Comparison of ENCODE assay signal across 27 cellular contexts in genomic region chr20:59387891-59388290, GRCh38.
"Had no signal": no experiment of that assay in that cellular context is flagged by ENCODE, and none has a peak within 500 bp of the region (broad histone marks: within the 10 kb centered on the region; RNA-seq: fewer than 3 reads in every experiment).

No MANE protein-coding gene starts in this region.

- DNase-seq: natural killer cell; occipital lobe; ovary; psoas muscle; right cardiac atrium; right lobe of liver; sigmoid colon; small intestine; stimulated activated CD4-positive, alpha-beta T cell treated with anti-CD3 and anti-CD28 coated beads, Interleukin-15, amount 100 ng/mL, for 24 hours; stimulated activated CD4-positive, alpha-beta T cell treated with anti-CD3 and anti-CD28 coated beads, Interleukin-2, amount 100 ng/mL, for 24 hours; stimulated activated CD4-positive, alpha-beta T cell treated with anti-CD3 and anti-CD28 coated beads, Interleukin-2, amount 100 ng/mL, for 48 hours; stimulated activated CD4-positive, alpha-beta T cell treated with anti-CD3 and anti-CD28 coated beads, Interleukin-4, amount 100 ng/mL, for 4 hours; stimulated activated CD8-positive, alpha-beta memory T cell treated with anti-CD3 and anti-CD28 coated beads, Interleukin-4, amount 100 ng/mL, for 48 hours; stimulated activated naive CD4-positive, alpha-beta T cell; stimulated activated naive CD8-positive, alpha-beta T cell treated with anti-CD3 and anti-CD28 coated beads, Interleukin-15, amount 100 ng/mL, for 72 hours; stimulated activated naive CD8-positive, alpha-beta T cell treated with anti-CD3 and anti-CD28 coated beads, Interleukin-15, Interleukin-2, amounts not matched to agents 100 U/mL and 50 U/mL, for 24 hours; substantia nigra; testis; tibial artery; transverse colon; upper lobe of left lung had no signal

- H3K27ac Mint-ChIP-seq: natural killer cell; neural progenitor cell; stimulated activated memory B cell treated with anti-CD40 and anti-IgM and Interleukin-4, amounts not matched to agents 10 μg/mL and 1 μg/mL and 100 μg/mL, for 72 hours; stimulated activated naive CD8-positive, alpha-beta T cell treated with anti-CD3 and anti-CD28 coated beads, Interleukin-15, amount 100 ng/mL, for 72 hours had no signal

- H3K4me1 Mint-ChIP-seq: stimulated activated memory B cell treated with anti-CD40 and anti-IgM and Interleukin-4, amounts not matched to agents 10 μg/mL and 1 μg/mL and 100 μg/mL, for 72 hours had no signal

- H3K27me3 Mint-ChIP-seq: stimulated activated naive CD8-positive, alpha-beta T cell treated with anti-CD3 and anti-CD28 coated beads, Interleukin-15, amount 100 ng/mL, for 72 hours had no signal

- H3K9me3 ChIP-seq: ovary, psoas muscle, right lobe of liver, sigmoid colon, suprapubic skin, testis, tibial artery, transverse colon, upper lobe of left lung, vagina had no signal

- H3K9ac ChIP-seq: neural progenitor cell, parathyroid adenoma had no signal

- H3K4me1 ChIP-seq: parathyroid adenoma, psoas muscle, right lobe of liver, sigmoid colon, suprapubic skin, testis, tibial artery, transverse colon, upper lobe of left lung had no signal

- H3K27me3 ChIP-seq: neural progenitor cell, ovary, right lobe of liver, testis, upper lobe of left lung, vagina had no signal

- H3K4me3 ChIP-seq: neural progenitor cell, ovary, psoas muscle, right lobe of liver, sigmoid colon, suprapubic skin, testis, tibial artery, transverse colon, upper lobe of left lung, vagina had no signal

- H3K27ac ChIP-seq: neural progenitor cell, ovary, parathyroid adenoma, psoas muscle, right lobe of liver, sigmoid colon, suprapubic skin, testis, tibial artery, transverse colon, upper lobe of left lung had no signal

- FAIRE-seq: small intestine had no signal

- H3K4me3 Mint-ChIP-seq: natural killer cell; nephron; neural progenitor cell; stimulated activated memory B cell treated with anti-CD40 and anti-IgM and Interleukin-4, amounts not matched to agents 10 μg/mL and 1 μg/mL and 100 μg/mL, for 72 hours; stimulated activated naive CD8-positive, alpha-beta T cell treated with anti-CD3 and anti-CD28 coated beads, Interleukin-15, amount 100 ng/mL, for 72 hours had no signal

- H3K4me2 ChIP-seq: neural progenitor cell had no signal

- H3K36me3 Mint-ChIP-seq: natural killer cell; neural progenitor cell; stimulated activated memory B cell treated with anti-CD40 and anti-IgM and Interleukin-4, amounts not matched to agents 10 μg/mL and 1 μg/mL and 100 μg/mL, for 72 hours had no signal

- H3K9me3 Mint-ChIP-seq: natural killer cell, nephron had no signal

- H3K36me3 ChIP-seq: neural progenitor cell, ovary, right lobe of liver, sigmoid colon, suprapubic skin, tibial artery, transverse colon, upper lobe of left lung, vagina had no signal
